In genomic region chr1:16692717-16693468, GRCh38 we compare ENCODE assay signal across 5 cellular contexts. TPM values are rescaled to one million over a fixed set of nuclear protein-coding genes. Genes with fewer than 3 reads are reported as not detected.
"Had no signal": no experiment of that assay in that cellular context is flagged by ENCODE, and none has a peak within 500 bp of the region (broad histone marks: within the 10 kb centered on the region; RNA-seq: fewer than 3 reads in every experiment).

No MANE protein-coding gene starts in this region.

RNA-seq across cellular contexts. Expression of gene RNU1-3, which starts 26.1 kb away (rescaled TPM):
- polyA plus RNA-seq: adipose tissue, esophagus, heart right ventricle, lung, stomach had no signal

RNA-seq across cellular contexts. Expression of gene RNU1-4, which starts 47.4 kb away (rescaled TPM):
- polyA plus RNA-seq: adipose tissue, esophagus, heart right ventricle, lung, stomach had no signal
